Comparison of ENCODE assay signal across 8 cellular contexts in the genomic region with DNA sequence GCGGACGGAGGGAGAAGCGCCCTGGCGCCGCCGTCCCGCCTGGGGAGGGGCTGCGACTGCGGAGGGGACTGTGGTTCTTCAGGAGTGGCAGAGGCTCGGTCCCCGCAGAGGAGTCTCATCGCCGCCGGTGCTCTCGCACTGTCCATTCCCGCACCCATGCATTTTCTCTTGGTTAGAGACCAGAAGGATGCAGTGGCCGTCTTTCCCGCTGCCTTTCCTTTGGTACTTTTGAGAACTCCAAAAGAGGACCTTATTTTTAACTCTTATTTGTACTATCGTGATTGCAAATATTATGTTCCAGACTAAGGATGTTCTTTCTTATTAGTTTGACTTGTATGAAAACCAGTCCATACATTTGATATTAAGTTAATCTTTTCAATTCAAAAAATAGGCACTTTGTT. TPM values are rescaled to one million over a fixed set of nuclear protein-coding genes. Genes with fewer than 3 reads are reported as not detected.
DNase-seq lines count a peak whose midpoint lies in the region; ATAC-seq and TF ChIP-seq lines count a peak whose summit lies in the region.

No MANE protein-coding gene starts in this region.

- no peak for TF ChIP-seq CTCF in cardiac muscle cell (IDR thresholded peaks at IDR 0.05; ENCODE audit: low read depth, low read length)

- ATAC-seq in GM18502 (IDR thresholded peaks at IDR 0.05; ENCODE audit: poor library complexity, unreplicated experiment) (peak; percentile 59), HG03097 (IDR thresholded peaks at IDR 0.05; ENCODE audit: low FRiP score, unreplicated experiment) (peak; percentile 46)

- no peaks in the 10 kb centered on the region for H3K27me3 ChIP-seq in cardiac muscle cell

- H3K36me3 ChIP-seq in cardiac muscle cell, result peaks cover 6% of the 10 kb centered on the region

- H3K27ac ChIP-seq in cardiac muscle cell, result peak overlapping the region; percentile 94

- peaks cover 14% of the 10 kb centered on the region for H3K4me1 ChIP-seq in cardiac muscle cell (ENCODE audit: low read depth)

- H3K4me3 ChIP-seq in cardiac muscle cell, result peak overlapping the region; percentile 66

- H3K9me3 ChIP-seq in cardiac muscle cell (ENCODE audit: low read depth), result no peaks in the 10 kb centered on the region

- peak; percentile 75 for DNase-seq in AG20443 (ENCODE audit: low spot score)
- peak; percentile 65 for DNase-seq in NCI-H748 treated with DMSO at 0.1 percent for 48 hours (lab: John Stamatoyannopoulos, UW)
- peak; percentile 49 for DNase-seq in activated naive CD4-positive, alpha-beta T cell treated with anti-CD3 and anti-CD28 coated beads, Interleukin-2, amount 50 U/mL, for 16 hours
- DNase-seq in cardiac muscle cell (ENCODE audit: low read depth in 1 of 2, low spot score in 1 of 2), result peak; percentile 49 to 82
- peak; percentile 70 for DNase-seq in pons (ENCODE audit: low spot score)
- DNase-seq in NCI-H2107 (lab: John Stamatoyannopoulos, UW), result no peak

RNA-seq across cellular contexts. Expression of gene ZFYVE16, which starts 0.6 kb away (rescaled TPM):
- 18.7 and 41.3 TPM in 2 replicates for total RNA-seq in cardiac muscle cell
- polyA plus RNA-seq in cardiac muscle cell, result 22.0 and 35.4 TPM in 2 replicates
